In the genomic region with DNA sequence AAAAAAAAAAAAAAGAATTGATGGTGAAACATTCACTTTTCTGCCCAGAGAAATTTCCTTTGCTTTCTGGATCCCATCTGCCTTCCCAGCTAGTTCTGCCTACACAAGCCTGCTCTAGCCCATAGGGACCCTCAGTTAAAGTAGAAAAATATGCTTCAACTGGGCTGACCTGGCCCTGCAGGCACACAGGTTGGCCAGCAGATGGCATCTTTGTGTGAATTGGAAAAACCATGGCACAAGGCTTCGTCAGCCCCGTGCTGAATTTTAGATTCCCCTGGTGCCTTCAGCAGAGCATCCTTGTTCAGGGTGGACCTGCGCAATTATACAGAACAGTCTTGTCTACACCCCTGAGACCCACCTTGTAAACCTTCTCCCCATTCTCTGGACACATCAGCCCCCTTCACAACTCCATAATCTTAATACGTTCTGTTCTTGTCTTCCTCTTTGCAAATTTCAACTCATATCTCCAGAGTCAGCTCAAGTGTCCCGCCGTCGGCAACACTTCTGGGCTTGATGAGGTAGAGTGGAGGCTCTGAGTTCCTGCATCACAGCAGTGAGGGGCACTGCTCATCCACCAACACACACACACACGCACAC, we compare ENCODE assay signal across 9 cellular contexts.
DNase-seq lines count a peak whose midpoint lies in the region; ATAC-seq and TF ChIP-seq lines count a peak whose summit lies in the region.
"Had no signal": no experiment of that assay in that cellular context is flagged by ENCODE, and none has a peak within 500 bp of the region (broad histone marks: within the 10 kb centered on the region; RNA-seq: fewer than 3 reads in every experiment).

No MANE protein-coding gene starts in this region.

- no peak overlapping the region for H3K4me3 ChIP-seq in Jurkat, Clone E6-1 (ENCODE audit: low read length)
- H3K4me3 ChIP-seq in brain microvascular endothelial cell (ENCODE audit: low read depth, low read length), result no peak overlapping the region
- H3K4me3 ChIP-seq: BLaER1 treated with 17β-estradiol and CSF1 and Interleukin-3, amounts not matched to agents 10 nM and 100 nM had no signal

- intact Hi-C loops in left colon (cut with DNase I, micrococcal nuclease), result loop anchor here in 1 of 2 donors (10.0 kb wide), 1 partner anchor 652 kb away; no protein-coding TSS in a partner anchor

- no peak overlapping the region for H3K27ac ChIP-seq in brain microvascular endothelial cell
- H3K27ac ChIP-seq: BLaER1 treated with 17β-estradiol and CSF1 and Interleukin-3, amounts not matched to agents 10 nM and 100 nM had no signal

- peaks cover 16% of the 10 kb centered on the region for H3K27me3 Mint-ChIP-seq in T-helper 2 cell treated with Interferon-gamma antibody and Interleukin-4, amounts not matched to agents 5 μg/mL and 100 μg/mL, for 36 hours (ENCODE audit: low read depth)

- DNase-seq in NCI-H2029 (lab: John Stamatoyannopoulos, UW) (peak; percentile 20), NCI-H2029 treated with DMSO at 0.1 percent for 48 hours (lab: John Stamatoyannopoulos, UW) (no peak), brain microvascular endothelial cell (peak; percentile 35), left colon (peak in 1 of 2 donors; percentile 34)
- peak; percentile 53 for DNase-seq in Jurkat, Clone E6-1 (ENCODE audit: low read depth, low spot score)
- DNase-seq in T-helper 2 cell treated with Interferon-gamma antibody and Interleukin-4, amounts not matched to agents 5 μg/mL and 100 μg/mL, for 36 hours (ENCODE audit: low spot score), result peak; percentile 36
- DNase-seq in stimulated activated naive CD4-positive, alpha-beta T cell treated with Interleukin-2 at 50 U/mL for 16 hours (lab: John Stamatoyannopoulos, UW), result peak; percentile 34

- ATAC-seq in GM21529 (IDR thresholded peaks at IDR 0.05; ENCODE audit: unreplicated experiment) (peak; percentile 93), left colon (peak; percentile 44)

- no peaks in the 10 kb centered on the region for H3K36me3 Mint-ChIP-seq in T-helper 2 cell treated with Interferon-gamma antibody and Interleukin-4, amounts not matched to agents 5 μg/mL and 100 μg/mL, for 36 hours (ENCODE audit: low read depth)

- H3K4me1 Mint-ChIP-seq in T-helper 2 cell treated with Interferon-gamma antibody and Interleukin-4, amounts not matched to agents 5 μg/mL and 100 μg/mL, for 36 hours (ENCODE audit: low read depth), result peaks cover 4% of the 10 kb centered on the region

- no peaks in the 10 kb centered on the region for H3K36me3 ChIP-seq in brain microvascular endothelial cell (replicated peaks)
- H3K36me3 ChIP-seq: BLaER1 treated with 17β-estradiol and CSF1 and Interleukin-3, amounts not matched to agents 10 nM and 100 nM had no signal

- no peak overlapping the region for H3K4me3 Mint-ChIP-seq in T-helper 2 cell treated with Interferon-gamma antibody and Interleukin-4, amounts not matched to agents 5 μg/mL and 100 μg/mL, for 36 hours

- no peaks in the 10 kb centered on the region for H3K9me3 Mint-ChIP-seq in T-helper 2 cell treated with Interferon-gamma antibody and Interleukin-4, amounts not matched to agents 5 μg/mL and 100 μg/mL, for 36 hours

- H3K27ac Mint-ChIP-seq in T-helper 2 cell treated with Interferon-gamma antibody and Interleukin-4, amounts not matched to agents 5 μg/mL and 100 μg/mL, for 36 hours, result no peak overlapping the region

- TF ChIP-seq CTCF in brain microvascular endothelial cell (IDR thresholded peaks at IDR 0.05; ENCODE audit: low read depth, low read length, missing control alignments), result peak; percentile 94

- in situ Hi-C loops in brain microvascular endothelial cell (cut with HindIII; ENCODE audit: low pct_ligation_motif_present, low sequenced_read_pairs), result loop anchor here (25.0 kb wide), 1 partner anchor 659 kb away; no protein-coding TSS in a partner anchor

- no peaks in the 10 kb centered on the region for H3K27me3 ChIP-seq in brain microvascular endothelial cell (replicated peaks)
- H3K27me3 ChIP-seq: BLaER1 treated with 17β-estradiol and CSF1 and Interleukin-3, amounts not matched to agents 10 nM and 100 nM had no signal
